In the genomic region with DNA sequence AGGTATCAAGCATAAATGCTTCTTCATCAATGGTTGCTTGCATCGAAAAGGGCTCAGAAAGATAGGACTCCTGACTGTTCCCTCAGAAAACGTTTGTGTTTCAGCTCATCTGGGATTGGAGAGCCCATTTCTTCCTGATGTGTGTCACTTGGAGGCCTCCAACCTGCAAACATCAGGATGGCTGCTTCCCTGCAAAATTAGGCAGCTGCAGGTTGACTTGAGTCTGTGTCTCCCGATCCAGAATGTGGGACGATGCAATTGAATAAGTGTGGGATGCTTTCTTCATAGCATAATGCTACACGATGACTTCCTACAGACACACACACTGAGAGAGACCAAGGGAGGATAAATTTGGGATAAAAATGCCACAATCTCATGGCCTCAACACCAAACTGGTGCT, we compare ENCODE assay signal across 24 cellular contexts. TPM values are rescaled to one million over a fixed set of nuclear protein-coding genes. Genes with fewer than 3 reads are reported as not detected.
"Had no signal": no experiment of that assay in that cellular context is flagged by ENCODE, and none has a peak within 500 bp of the region (broad histone marks: within the 10 kb centered on the region; RNA-seq: fewer than 3 reads in every experiment).

No MANE protein-coding gene starts in this region.

- H3K36me3 Mint-ChIP-seq: activated naive CD8-positive, alpha-beta T cell treated with anti-CD3 and anti-CD28 coated beads for 36 hours; type B pancreatic cell had no signal

- DNase-seq: activated CD4-positive, alpha-beta T cell treated with anti-CD3 and anti-CD28 coated beads for 4 hours; activated CD4-positive, alpha-beta T cell treated with anti-CD3 and anti-CD28 coated beads, Interleukin-2, amount 50 U/mL, for 4 hours; activated CD8-positive, alpha-beta memory T cell treated with anti-CD3 and anti-CD28 coated beads for 24 hours; activated naive CD4-positive, alpha-beta T cell; activated naive CD8-positive, alpha-beta T cell treated with anti-CD3 and anti-CD28 coated beads for 36 hours; activated T-cell treated with anti-CD3 and anti-CD28 coated beads, Interleukin-2, amount 50 U/mL, for 24 hours; adrenal gland; brain microvascular endothelial cell; cortex of kidney; effector memory CD8-positive, alpha-beta T cell; hippocampal formation; left cardiac atrium; left ventricle myocardium superior; right lobe of liver; stimulated activated CD4-positive, alpha-beta T cell treated with anti-CD3 and anti-CD28 coated beads, Interleukin-12 subunit alpha, Interleukin-12 subunit beta, amount 100 ng/mL, for 4 hours; stimulated activated CD4-positive, alpha-beta T cell treated with anti-CD3 and anti-CD28 coated beads, Interleukin-4, amount 100 ng/mL, for 1 hour; T-helper 9 cell had no signal

- H3K9me3 Mint-ChIP-seq: activated naive CD8-positive, alpha-beta T cell treated with anti-CD3 and anti-CD28 coated beads for 36 hours; activated T-cell treated with anti-CD3 and anti-CD28 coated beads, Interleukin-2, amount 50 U/mL, for 24 hours; activated T-helper 17 cell treated with anti-CD3 and anti-CD28 coated beads, Interleukin-2, amount 50 U/mL, for 72 hours; effector memory CD8-positive, alpha-beta T cell; nephron; stimulated activated naive CD8-positive, alpha-beta T cell treated with anti-CD3 and anti-CD28 coated beads, Interleukin-15, Interleukin-2, amounts not matched to agents 100 ng/mL and 50 ng/mL, for 24 hours; T-helper 1 cell treated with Interleukin-12 subunit alpha and Interleukin-12 subunit beta and Interleukin-4 antibody, amounts not matched to agents 30 μg/mL and 1 μg/mL, for 36 hours; type B pancreatic cell had no signal

- H3K4me3 Mint-ChIP-seq: activated naive CD8-positive, alpha-beta T cell treated with anti-CD3 and anti-CD28 coated beads for 36 hours; activated T-cell treated with anti-CD3 and anti-CD28 coated beads, Interleukin-2, amount 50 U/mL, for 24 hours; activated T-helper 17 cell treated with anti-CD3 and anti-CD28 coated beads, Interleukin-2, amount 50 U/mL, for 72 hours; effector memory CD8-positive, alpha-beta T cell; nephron; stimulated activated naive CD8-positive, alpha-beta T cell treated with anti-CD3 and anti-CD28 coated beads, Interleukin-15, Interleukin-2, amounts not matched to agents 100 ng/mL and 50 ng/mL, for 24 hours; T-helper 1 cell treated with Interleukin-12 subunit alpha and Interleukin-12 subunit beta and Interleukin-4 antibody, amounts not matched to agents 30 μg/mL and 1 μg/mL, for 36 hours had no signal

- H3K27ac Mint-ChIP-seq: activated naive CD8-positive, alpha-beta T cell treated with anti-CD3 and anti-CD28 coated beads for 36 hours; activated T-cell treated with anti-CD3 and anti-CD28 coated beads, Interleukin-2, amount 50 U/mL, for 24 hours; activated T-helper 17 cell treated with anti-CD3 and anti-CD28 coated beads, Interleukin-2, amount 50 U/mL, for 72 hours; effector memory CD8-positive, alpha-beta T cell; nephron; stimulated activated naive CD8-positive, alpha-beta T cell treated with anti-CD3 and anti-CD28 coated beads, Interleukin-15, Interleukin-2, amounts not matched to agents 100 ng/mL and 50 ng/mL, for 24 hours; T-helper 1 cell treated with Interleukin-12 subunit alpha and Interleukin-12 subunit beta and Interleukin-4 antibody, amounts not matched to agents 30 μg/mL and 1 μg/mL, for 36 hours; type B pancreatic cell had no signal

RNA-seq across cellular contexts. Expression of a gene that starts 42.2 kb away (rescaled TPM):
- polyA plus RNA-seq: fibroblast of lung, keratinocyte had no signal
